In genomic region chr4:137310156-137310555, GRCh38 we compare ENCODE assay signal across 1 cellular context.
TF ChIP-seq lines count a peak whose summit lies in the region.

No MANE protein-coding gene starts in this region.

TF ChIP-seq in SK-N-SH treated with all-trans-retinoic acid at 6 μM for 48 hours, 23 proteins besides CTCF, POLR2A, EP300 and RAD21 (continued from another document):
- no peak for TF ChIP-seq ZNF70 (CRISPR knock-in tag; IDR thresholded peaks at IDR 0.05)
- TF ChIP-seq POU6F1 (CRISPR knock-in tag; IDR thresholded peaks at IDR 0.05; ENCODE audit: borderline replicate concordance, low read depth): no peak
- no peak for TF ChIP-seq ZFP30 (CRISPR knock-in tag; IDR thresholded peaks at IDR 0.05)
- no peak for TF ChIP-seq PPARA (CRISPR knock-in tag; IDR thresholded peaks at IDR 0.05; ENCODE audit: borderline replicate concordance)
- TF ChIP-seq ZNF8 (CRISPR knock-in tag; IDR thresholded peaks at IDR 0.05): no peak
- TF ChIP-seq GLIS3 (CRISPR knock-in tag; IDR thresholded peaks at IDR 0.05): no peak
